1 cellular context compared by ENCODE assay signal in genomic region chr1:22723151-22723550, GRCh38.
TF ChIP-seq lines count a peak whose summit lies in the region.

No MANE protein-coding gene starts in this region.

TF ChIP-seq in GM23338, 12 proteins besides CTCF, POLR2A, EP300 and RAD21 (continued from another document):
- TF ChIP-seq REST (IDR thresholded peaks at IDR 0.05; ENCODE audit: unreplicated experiment) = no peak
